In the genomic region with DNA sequence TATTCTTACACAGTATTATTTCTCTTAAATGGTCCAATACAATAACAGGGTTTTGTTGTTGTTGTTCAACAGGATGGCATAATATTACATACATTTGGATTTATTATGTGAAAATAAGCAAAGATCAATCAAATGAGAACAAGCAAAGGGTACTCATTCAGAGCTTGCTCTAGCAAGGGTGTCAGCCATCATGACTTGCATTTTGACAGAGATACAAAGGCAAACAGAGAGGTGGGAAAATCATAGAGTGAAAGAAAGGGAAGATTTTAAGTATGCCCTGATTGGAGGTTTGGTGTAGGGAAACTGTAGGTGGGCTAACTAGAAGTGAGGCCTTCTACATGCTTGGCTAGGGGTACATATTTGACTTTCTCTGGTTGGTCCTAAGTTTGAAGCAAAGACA, we compare ENCODE assay signal across 1 cellular context.
A peak's percentile ranks its signal among the peaks of the same experiment; 100 is the strongest.
TF ChIP-seq lines count a peak whose summit lies in the region.

No MANE protein-coding gene starts in this region.

TF ChIP-seq in A549, 52 proteins besides CTCF, POLR2A, EP300 and RAD21:
- TF ChIP-seq BCL3 (IDR thresholded peaks at IDR 0.05) (no peak), POLR2AphosphoS2 (conservative IDR thresholded peaks at IDR 0.05; ENCODE audit: low read length) (no peak), ZC3H11A (IDR thresholded peaks at IDR 0.05) (no peak), NFE2L2 (conservative IDR thresholded peaks at IDR 0.05; ENCODE audit: low read length) (peak; percentile 43)
